ENCODE assay signal across 9 cellular contexts in genomic region chr2:10078704-10079191, GRCh38. TPM values are rescaled to one million over a fixed set of nuclear protein-coding genes. Genes with fewer than 3 reads are reported as not detected.
DNase-seq lines count a peak whose midpoint lies in the region; ATAC-seq and TF ChIP-seq lines count a peak whose summit lies in the region.
"Had no signal": no experiment of that assay in that cellular context is flagged by ENCODE, and none has a peak within 500 bp of the region (broad histone marks: within the 10 kb centered on the region; RNA-seq: fewer than 3 reads in every experiment).

No MANE protein-coding gene starts in this region.

- H3K27ac Mint-ChIP-seq in activated CD4-positive, alpha-beta memory T cell treated with anti-CD3 and anti-CD28 coated beads for 36 hours: no peak overlapping the region

- H3K4me1 ChIP-seq in heart right ventricle (peaks cover 5 to 32% (median 21%) of the 10 kb centered on the region in 9 donors), rectal smooth muscle tissue (ENCODE audit: control insufficient read depth, insufficient read depth, low read length) (peaks cover 10% of the 10 kb centered on the region)

- intact Hi-C loops in activated CD4-positive, alpha-beta memory T cell treated with anti-CD3 and anti-CD28 coated beads for 36 hours (cut with micrococcal nuclease): no loop called here
- intact Hi-C loops in heart right ventricle (cut with DNase I): loop anchor here in 4 of 10 donors (10.0 kb wide), 2 partner anchors 576 to 586 kb away; no protein-coding TSS in a partner anchor

- H3K36me3 ChIP-seq in heart right ventricle: no peaks in the 10 kb centered on the region
- no peaks in the 10 kb centered on the region for H3K36me3 ChIP-seq in rectal smooth muscle tissue (ENCODE audit: control insufficient read depth, insufficient read depth, low read length)
- H3K36me3 ChIP-seq: neutrophil had no signal

- H3K4me1 Mint-ChIP-seq in activated CD4-positive, alpha-beta memory T cell treated with anti-CD3 and anti-CD28 coated beads for 36 hours (ENCODE audit: low read depth): peaks cover 13% of the 10 kb centered on the region

- no peaks in the 10 kb centered on the region for H3K36me3 Mint-ChIP-seq in activated CD4-positive, alpha-beta memory T cell treated with anti-CD3 and anti-CD28 coated beads for 36 hours

- peak in 7 of 8 donors; percentile 28 to 77 (median 69) for ATAC-seq in heart right ventricle
- no peak for ATAC-seq in GM21737 (IDR thresholded peaks at IDR 0.05; ENCODE audit: unreplicated experiment)
- no peak for ATAC-seq in HG03378 (IDR thresholded peaks at IDR 0.05; ENCODE audit: unreplicated experiment)
- no peak for ATAC-seq in GM19467 (IDR thresholded peaks at IDR 0.05; ENCODE audit: unreplicated experiment)

- H3K27me3 ChIP-seq in heart right ventricle (peaks cover 0 to 96% (median 42%) of the 10 kb centered on the region in 7 donors), rectal smooth muscle tissue (ENCODE audit: control insufficient read depth, insufficient read depth, low read length) (no peaks in the 10 kb centered on the region)

- TF ChIP-seq CTCF in heart right ventricle (IDR thresholded peaks at IDR 0.05): no peak

- DNase-seq in ELF-1 (ENCODE audit: low read depth, low spot score) (peak; percentile 63), heart right ventricle (no peak), NCI-H2227 (lab: John Stamatoyannopoulos, UW; ENCODE audit: unreplicated experiment) (no peak)
- DNase-seq in activated CD4-positive, alpha-beta memory T cell treated with anti-CD3 and anti-CD28 coated beads for 36 hours: no peak

- POLR2A ChIA-PET in activated CD4-positive, alpha-beta memory T cell treated with anti-CD3 and anti-CD28 coated beads for 36 hours (lab: Charles Lee): no interaction called here

- peaks cover 72% of the 10 kb centered on the region for H3K27me3 Mint-ChIP-seq in activated CD4-positive, alpha-beta memory T cell treated with anti-CD3 and anti-CD28 coated beads for 36 hours

- H3K4me3 ChIP-seq in heart right ventricle (peak overlapping the region in 9 of 10 donors; percentile 53 to 64 (median 55)), rectal smooth muscle tissue (ENCODE audit: low read length) (peak overlapping the region; percentile 70)

- CTCF ChIA-PET in activated CD4-positive, alpha-beta memory T cell treated with anti-CD3 and anti-CD28 coated beads for 36 hours (lab: Charles Lee): interaction anchor here (0.7 to 1.6 kb wide), 7 partner anchors 13 to 357 kb away, joined by 3 to 13 read pairs (median 4); no protein-coding TSS in a partner anchor

- 38 to 40% methylated on average over 8 of the region's 8 CpGs for WGBS in heart right ventricle, 2 donors

- peak overlapping the region; percentile 2 for H3K4me3 Mint-ChIP-seq in activated CD4-positive, alpha-beta memory T cell treated with anti-CD3 and anti-CD28 coated beads for 36 hours

- H3K9ac ChIP-seq in rectal smooth muscle tissue (ENCODE audit: low read length): no peak overlapping the region

- H3K9me3 ChIP-seq in heart right ventricle: no peaks in the 10 kb centered on the region
- H3K9me3 ChIP-seq: neutrophil had no signal

- no peaks in the 10 kb centered on the region for H3K9me3 Mint-ChIP-seq in activated CD4-positive, alpha-beta memory T cell treated with anti-CD3 and anti-CD28 coated beads for 36 hours

- H3K27ac ChIP-seq in heart right ventricle (peak overlapping the region in 9 of 10 donors; percentile 33 to 94 (median 81)), rectal smooth muscle tissue (ENCODE audit: low read depth, low read length) (peak overlapping the region; percentile 92)
- H3K27ac ChIP-seq: neutrophil had no signal

RNA-seq across cellular contexts. Expression of gene CYS1, which starts 1.5 kb away (rescaled TPM):
- total RNA-seq in activated CD4-positive, alpha-beta memory T cell treated with anti-CD3 and anti-CD28 coated beads for 36 hours: under 1 TPM in 1 of 2 experiments, not detected in 1; 0.07 TPM
- 1 to 10 TPM in 9 of 10 donors, under 1 TPM in 1; 0.77 to 7.2 (median 4.2) TPM for total RNA-seq in heart right ventricle
- 1 to 10 TPM in 1 of 2 donors, under 1 TPM in 1; 0.38 to 1.2 TPM for polyA plus RNA-seq in heart right ventricle

RNA-seq across cellular contexts. Expression of gene KLF11, which starts 35.4 kb away (rescaled TPM):
- 1 to 10 TPM; 5.6 to 6.1 TPM for total RNA-seq in activated CD4-positive, alpha-beta memory T cell treated with anti-CD3 and anti-CD28 coated beads for 36 hours
- 10 to 100 TPM; 13.3 to 33.7 (median 20.0) TPM for total RNA-seq in heart right ventricle
- polyA plus RNA-seq in heart right ventricle: 1 to 10 TPM; 6.1 to 7.2 TPM

RNA-seq across cellular contexts. Expression of gene RRM2, which starts 43.8 kb away (rescaled TPM):
- total RNA-seq in activated CD4-positive, alpha-beta memory T cell treated with anti-CD3 and anti-CD28 coated beads for 36 hours: 100 to 1,000 TPM; 523 to 528 TPM
- total RNA-seq in heart right ventricle: 10 to 100 TPM in 1 of 10 donors, 1 to 10 TPM in 5, under 1 TPM in 4; 0.08 to 18.7 (median 1.3) TPM
- polyA plus RNA-seq in heart right ventricle: under 1 TPM; 0.22 to 0.28 TPM

Comparison
In these comparisons a context has a peak if more than half of its experiments do, and no peak if none do; other contexts are left out.
1. ATAC-seq: peak in heart right ventricle (7 of 8); none in GM21737 (single experiment), HG03378 (single experiment) and GM19467 (single experiment).
2. RNA of gene RRM2, which starts 43.8 kb away (total RNA-seq): 523 to 528 TPM in activated CD4-positive, alpha-beta memory T cell treated with anti-CD3 and anti-CD28 coated beads for 36 hours; 0.08 to 18.7 TPM in heart right ventricle; every median in the first group is over 10 times any median in the second.